ENCODE assay signal across 8 cellular contexts in genomic region chr15:100572362-100572983, GRCh38. TPM values are rescaled to one million over a fixed set of nuclear protein-coding genes. Genes with fewer than 3 reads are reported as not detected.
A peak's percentile ranks its signal among the peaks of the same experiment; 100 is the strongest.
DNase-seq lines count a peak whose midpoint lies in the region; ATAC-seq and TF ChIP-seq lines count a peak whose summit lies in the region.

No MANE protein-coding gene starts in this region.

- H3K27ac ChIP-seq in CD4-positive, alpha-beta memory T cell (ENCODE audit: low read depth, low read length) = peak overlapping the region; percentile 37
- no peak overlapping the region for H3K27ac ChIP-seq in body of pancreas

- POLR2A ChIA-PET in CD4-positive, alpha-beta memory T cell (lab: Charles Lee; ENCODE audit: partially characterized antibody) = interaction anchor here (0.7 to 1.9 kb wide), 6 partner anchors 9 to 242 kb away, joined by 3 to 14 read pairs (median 4); partner anchors contain the start of genes ASB7 and LINS1

- no peaks in the 10 kb centered on the region for H3K9me3 ChIP-seq in CD4-positive, alpha-beta memory T cell (ENCODE audit: control insufficient read depth in 1 of 2, low read length in 2 of 2)
- H3K9me3 ChIP-seq in body of pancreas = no peaks in the 10 kb centered on the region

- in situ Hi-C loops in GM13976 (cut with MboI; ENCODE audit: low sequenced_read_pairs, unreplicated experiment) = no loop called here

- H3K36me3 Mint-ChIP-seq in CD4-positive, alpha-beta memory T cell = peaks cover 53 to 66% of the 10 kb centered on the region in 2 donors
- H3K36me3 Mint-ChIP-seq in mesothelial cell of epicardium = peaks cover 19% of the 10 kb centered on the region

- H3K4me3 Mint-ChIP-seq in CD4-positive, alpha-beta memory T cell = peak overlapping the region in 7 of 8 donors; percentile 77 to 88 (median 84)
- H3K4me3 Mint-ChIP-seq in mesothelial cell of epicardium = no peak overlapping the region

- no peaks in the 10 kb centered on the region for H3K27me3 ChIP-seq in CD4-positive, alpha-beta memory T cell (ENCODE audit: insufficient read depth, low read length)
- no peaks in the 10 kb centered on the region for H3K27me3 ChIP-seq in body of pancreas

- TF ChIP-seq POLR2A in body of pancreas (IDR thresholded peaks at IDR 0.05) = no peak

- peaks cover 31% of the 10 kb centered on the region for H3K4me1 ChIP-seq in CD4-positive, alpha-beta memory T cell (ENCODE audit: insufficient read depth, low read length)
- no peaks in the 10 kb centered on the region for H3K4me1 ChIP-seq in body of pancreas

- TF ChIP-seq CTCF in LNCaP clone FGC (IDR thresholded peaks at IDR 0.05; ENCODE audit: control insufficient read depth, extremely low read depth, insufficient read depth) (peak; percentile 47), body of pancreas (IDR thresholded peaks at IDR 0.05) (peak; percentile 7 to 57 (median 39)), mesothelial cell of epicardium (IDR thresholded peaks at IDR 0.05; ENCODE audit: unreplicated experiment) (peak; percentile 71), GM13976 (IDR thresholded peaks at IDR 0.05; ENCODE audit: borderline replicate concordance, control extremely low read depth, extremely low read depth, insufficient read depth, missing control alignments) (no peak)

- CTCF ChIA-PET in CD4-positive, alpha-beta memory T cell (lab: Charles Lee; ENCODE audit: partially characterized antibody) = interaction anchor here (0.6 to 7.2 kb wide), 16 partner anchors 9 to 644 kb away, joined by 3 to 214 read pairs (median 8); partner anchors contain the start of genes ADAMTS17, ASB7 and LINS1

- intact Hi-C loops in CD4-positive, alpha-beta memory T cell (cut with micrococcal nuclease) = loop anchor here (1.0 to 2.0 kb wide), 4 partner anchors 24 to 644 kb away; no protein-coding TSS in a partner anchor
- intact Hi-C loops in body of pancreas (cut with DNase I) = no loop called here

- H3K4me1 Mint-ChIP-seq in CD4-positive, alpha-beta memory T cell = peaks cover 32 to 58% (median 42%) of the 10 kb centered on the region in 4 donors
- no peaks in the 10 kb centered on the region for H3K4me1 Mint-ChIP-seq in mesothelial cell of epicardium

- H3K36me3 ChIP-seq in CD4-positive, alpha-beta memory T cell (ENCODE audit: insufficient read depth, low read length) = peaks cover 17% of the 10 kb centered on the region
- peaks cover 0 to 8% of the 10 kb centered on the region in 2 donors for H3K36me3 ChIP-seq in body of pancreas (replicated peaks in 1 of 2; ENCODE audit: insufficient read depth in 1 of 2, low read depth in 2 of 2)

- no peak overlapping the region for H3K4me3 ChIP-seq in CD4-positive, alpha-beta memory T cell (ENCODE audit: low read length in 2 of 2)
- H3K4me3 ChIP-seq in LNCaP clone FGC (ENCODE audit: low read depth, low read length) (no peak overlapping the region), body of pancreas (no peak overlapping the region)

- ATAC-seq in body of pancreas = no peak

- peak overlapping the region in 5 of 7 donors; percentile 81 to 95 (median 94) for H3K27ac Mint-ChIP-seq in CD4-positive, alpha-beta memory T cell
- H3K27ac Mint-ChIP-seq in mesothelial cell of epicardium = no peak overlapping the region

- 64 to 68% methylated on average over 4 of the region's 4 CpGs for WGBS in body of pancreas, 2 donors

- DNase-seq in CD4-positive, alpha-beta memory T cell = peak in 4 of 5 donors; percentile 35 to 41 (median 36)
- DNase-seq in LNCaP clone FGC (ENCODE audit: low read depth) (no peak), body of pancreas (no peak), mesothelial cell of epicardium (ENCODE audit: low spot score in 2 of 2, unreplicated experiment in 2 of 2) (no peak), COLO668 (lab: John Stamatoyannopoulos, UW; ENCODE audit: unreplicated experiment) (no peak), NCI-H524 treated with DMSO at 0.1 percent for 48 hours (lab: John Stamatoyannopoulos, UW) (no peak), GM13976 (ENCODE audit: low spot score) (no peak), NCI-H510A treated with DMSO at 0.1 percent for 48 hours (lab: John Stamatoyannopoulos, UW) (no peak)

- no peaks in the 10 kb centered on the region for H3K27me3 Mint-ChIP-seq in CD4-positive, alpha-beta memory T cell
- H3K27me3 Mint-ChIP-seq in mesothelial cell of epicardium (ENCODE audit: low read depth) = no peaks in the 10 kb centered on the region

- H3K9me3 Mint-ChIP-seq in CD4-positive, alpha-beta memory T cell = no peaks in the 10 kb centered on the region
- H3K9me3 Mint-ChIP-seq in mesothelial cell of epicardium = no peaks in the 10 kb centered on the region

RNA-seq across cellular contexts. Expression of gene LINS1, which starts 29.5 kb away (rescaled TPM):
- total RNA-seq in CD4-positive, alpha-beta memory T cell = 10 to 100 TPM; 76.4 to 84.0 TPM
- polyA plus RNA-seq in CD4-positive, alpha-beta memory T cell = 10 to 100 TPM; 65.8 to 81.3 TPM
- total RNA-seq in body of pancreas (10 to 100 TPM in 1 of 2 donors, 1 to 10 TPM in 1; 7.0 to 18.1 TPM), mesothelial cell of epicardium (13.1 to 17.0 TPM (median 14.8 TPM) in 3 replicates)

RNA-seq across cellular contexts. Expression of gene ASB7, which starts 29.9 kb away (rescaled TPM):
- total RNA-seq in CD4-positive, alpha-beta memory T cell = 10 to 100 TPM; 19.5 to 20.0 TPM
- polyA plus RNA-seq in CD4-positive, alpha-beta memory T cell = 10 to 100 TPM; 14.3 to 15.9 TPM
- 1 to 10 TPM; 7.6 to 8.6 TPM for total RNA-seq in body of pancreas
- total RNA-seq in mesothelial cell of epicardium = 14.4 to 16.0 TPM (median 15.5 TPM) in 3 replicates

RNA-seq across cellular contexts. Expression of gene CERS3, which starts 43.7 kb away (rescaled TPM):
- 1 to 10 TPM; 1.6 to 1.9 TPM for total RNA-seq in CD4-positive, alpha-beta memory T cell
- polyA plus RNA-seq in CD4-positive, alpha-beta memory T cell = under 1 TPM in 1 of 2 donors, not detected in 1; 0.66 TPM
- total RNA-seq in body of pancreas (under 1 TPM in 1 of 2 donors, not detected in 1; 0.33 TPM), mesothelial cell of epicardium (0.23 to 0.69 TPM in 2 of 3 replicates, not detected in the other)

Comparison
In these comparisons a context has a peak if more than half of its experiments do, and no peak if none do; other contexts are left out.
1. DNase-seq: peak in CD4-positive, alpha-beta memory T cell (4 of 5); none in LNCaP clone FGC (single experiment), body of pancreas (0 of 4), mesothelial cell of epicardium (0 of 2), COLO668 (single experiment), NCI-H524 treated with DMSO at 0.1 percent for 48 hours (single experiment), GM13976 (single experiment) and NCI-H510A treated with DMSO at 0.1 percent for 48 hours (single experiment).